Comparison of ENCODE assay signal across 16 cellular contexts in the genomic region with DNA sequence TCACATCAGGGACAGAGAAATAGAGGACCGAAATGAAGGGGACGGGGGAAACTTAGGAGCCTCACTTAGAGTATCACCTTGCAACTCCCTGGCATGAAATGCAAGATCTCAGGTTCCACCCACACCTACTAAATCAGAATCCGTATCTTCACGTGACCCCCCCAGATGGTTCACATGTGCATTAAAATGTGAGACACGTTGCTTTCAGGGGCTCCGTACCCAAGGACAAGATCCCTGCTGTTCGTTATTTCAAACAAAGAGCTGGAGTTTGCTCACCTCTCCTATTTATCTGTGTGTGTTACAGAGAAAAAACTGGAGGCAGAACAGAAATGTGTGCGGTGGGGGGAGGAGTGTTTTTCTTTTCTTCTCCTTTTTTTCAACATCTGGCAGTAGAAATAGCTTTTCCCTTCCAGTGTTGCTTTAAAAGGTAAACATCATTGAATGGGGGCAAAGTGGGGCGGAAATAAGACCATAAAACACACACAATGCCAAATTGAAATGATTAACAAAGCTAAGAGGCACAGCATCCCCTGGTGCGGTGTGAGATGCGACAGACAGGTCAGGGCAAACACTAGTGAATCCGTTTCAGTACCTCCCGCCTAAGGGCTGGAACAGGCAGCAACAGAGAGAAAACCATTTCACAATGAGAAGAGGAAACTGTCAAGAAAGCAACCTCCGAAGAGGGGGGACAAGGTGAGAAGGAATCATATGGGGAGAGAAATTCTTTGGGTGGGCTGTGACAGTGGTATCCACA.
A peak's percentile ranks its signal among the peaks of the same experiment; 100 is the strongest.
DNase-seq lines count a peak whose midpoint lies in the region; ATAC-seq, FAIRE-seq and TF ChIP-seq lines count a peak whose summit lies in the region.
"Had no signal": no experiment of that assay in that cellular context is flagged by ENCODE, and none has a peak within 500 bp of the region (broad histone marks: within the 10 kb centered on the region; RNA-seq: fewer than 3 reads in every experiment).

No MANE protein-coding gene starts in this region.

- no peak overlapping the region for H3K9ac ChIP-seq in keratinocyte (ENCODE audit: control insufficient read depth, extremely low read depth, insufficient read depth, low read length)

- no peak for ATAC-seq in activated T-helper 17 cell treated with anti-CD3 and anti-CD28 coated beads, Interleukin-2, amount 50 U/mL, for 72 hours (replicated peaks)
- ATAC-seq in stimulated activated naive CD8-positive, alpha-beta T cell treated with anti-CD3 and anti-CD28 coated beads, Interleukin-15, amount 100 ng/mL, for 72 hours, result no peak
- no peak for ATAC-seq in GM18907 (IDR thresholded peaks at IDR 0.05; ENCODE audit: unreplicated experiment)
- ATAC-seq: right cardiac atrium had no signal

- H3K9me3 ChIP-seq in Caco-2, result peaks cover 7% of the 10 kb centered on the region; the same call in 1 of the 2 replicates
- no peaks in the 10 kb centered on the region for H3K9me3 ChIP-seq in keratinocyte (ENCODE audit: control insufficient read depth, low read depth, low read length)
- H3K9me3 ChIP-seq: esophagus squamous epithelium, HAP-1 had no signal

- peak; percentile 80 for FAIRE-seq in keratinocyte (lab: Jason Lieb, UNC)
- FAIRE-seq: islet of Langerhans had no signal

- H3K4me3 ChIP-seq in Caco-2 (ENCODE audit: low read depth, low read length) (no peak overlapping the region), keratinocyte (ENCODE audit: control insufficient read depth in 2 of 3, extremely low read depth in 1 of 3, insufficient read depth in 2 of 3, low read depth in 1 of 3, low read length in 3 of 3) (no peak overlapping the region)
- H3K4me3 ChIP-seq: esophagus squamous epithelium, HAP-1 had no signal

- no peak overlapping the region for H3K27ac ChIP-seq in keratinocyte (ENCODE audit: control insufficient read depth, insufficient read depth, low read length)
- H3K27ac ChIP-seq: esophagus squamous epithelium had no signal

- H3K9me1 ChIP-seq in keratinocyte (ENCODE audit: control insufficient read depth, extremely low read depth, insufficient read depth, low read length), result no peaks in the 10 kb centered on the region

- H3K4me3 Mint-ChIP-seq in Caco-2 (ENCODE audit: unreplicated experiment), result no peak overlapping the region
- H3K4me3 Mint-ChIP-seq in activated T-helper 17 cell treated with anti-CD3 and anti-CD28 coated beads, Interleukin-2, amount 50 U/mL, for 72 hours, result no peak overlapping the region
- no peak overlapping the region for H3K4me3 Mint-ChIP-seq in stimulated activated naive CD8-positive, alpha-beta T cell treated with anti-CD3 and anti-CD28 coated beads, Interleukin-15, amount 100 ng/mL, for 72 hours
- H3K4me3 Mint-ChIP-seq: activated naive CD8-positive, alpha-beta T cell had no signal

- no peaks in the 10 kb centered on the region for H3K79me2 ChIP-seq in keratinocyte (ENCODE audit: control insufficient read depth, insufficient read depth, low read length)

- H3K36me3 Mint-ChIP-seq in Caco-2 (ENCODE audit: insufficient read depth, unreplicated experiment), result no peaks in the 10 kb centered on the region
- H3K36me3 Mint-ChIP-seq in activated T-helper 17 cell treated with anti-CD3 and anti-CD28 coated beads, Interleukin-2, amount 50 U/mL, for 72 hours (ENCODE audit: low read depth), result no peaks in the 10 kb centered on the region
- H3K36me3 Mint-ChIP-seq: activated naive CD8-positive, alpha-beta T cell had no signal

- peak overlapping the region; percentile 35 for H3K4me2 ChIP-seq in keratinocyte (ENCODE audit: control insufficient read depth, extremely low read depth, insufficient read depth, low read depth, low read length)

- H3K4me1 ChIP-seq in Caco-2 (no peaks in the 10 kb centered on the region), keratinocyte (ENCODE audit: control insufficient read depth, extremely low read depth, insufficient read depth, low read length) (peaks cover 15% of the 10 kb centered on the region)
- H3K4me1 ChIP-seq: HAP-1 had no signal

- BruUV-seq in Caco-2 (replicated peaks; lab: Mats Ljungman, UMichigan), result no TSS peak

- H4K20me1 ChIP-seq in keratinocyte (ENCODE audit: control insufficient read depth, extremely low read depth, insufficient read depth, low read length), result no peaks in the 10 kb centered on the region

- no peaks in the 10 kb centered on the region; the same call in 1 of the 2 replicates for H3K36me3 ChIP-seq in Caco-2 (ENCODE audit: control insufficient read depth, insufficient read depth, low read length)
- no peaks in the 10 kb centered on the region for H3K36me3 ChIP-seq in keratinocyte (ENCODE audit: control insufficient read depth in 2 of 2, extremely low read depth in 1 of 2, insufficient read depth in 2 of 2, low read length in 2 of 2)
- H3K36me3 ChIP-seq: esophagus squamous epithelium, HAP-1 had no signal

- POLR2A ChIA-PET in Caco-2 (lab: Charles Lee), result no interaction called here

- no peaks in the 10 kb centered on the region for H3K27me3 ChIP-seq in Caco-2 (replicated peaks; ENCODE audit: control insufficient read depth, insufficient read depth, low read length)
- peaks cover 4% of the 10 kb centered on the region for H3K27me3 ChIP-seq in keratinocyte (ENCODE audit: control insufficient read depth, extremely low read depth, insufficient read depth, low read length)

- peaks cover 20% of the 10 kb centered on the region for H3K9me3 Mint-ChIP-seq in Caco-2 (ENCODE audit: unreplicated experiment)
- peaks cover 10% of the 10 kb centered on the region for H3K9me3 Mint-ChIP-seq in activated T-helper 17 cell treated with anti-CD3 and anti-CD28 coated beads, Interleukin-2, amount 50 U/mL, for 72 hours
- H3K9me3 Mint-ChIP-seq in stimulated activated naive CD8-positive, alpha-beta T cell treated with anti-CD3 and anti-CD28 coated beads, Interleukin-15, amount 100 ng/mL, for 72 hours, result peaks cover 9 to 13% of the 10 kb centered on the region in 2 donors

- H3K27ac Mint-ChIP-seq in Caco-2 (ENCODE audit: unreplicated experiment), result peak overlapping the region; percentile 36
- H3K27ac Mint-ChIP-seq in activated T-helper 17 cell treated with anti-CD3 and anti-CD28 coated beads, Interleukin-2, amount 50 U/mL, for 72 hours, result no peak overlapping the region
- H3K27ac Mint-ChIP-seq in stimulated activated naive CD8-positive, alpha-beta T cell treated with anti-CD3 and anti-CD28 coated beads, Interleukin-15, amount 100 ng/mL, for 72 hours, result no peak overlapping the region
- H3K27ac Mint-ChIP-seq: activated naive CD8-positive, alpha-beta T cell had no signal

- no peaks in the 10 kb centered on the region for H3K4me1 Mint-ChIP-seq in Caco-2 (ENCODE audit: low read depth, unreplicated experiment)
- no peaks in the 10 kb centered on the region for H3K4me1 Mint-ChIP-seq in activated T-helper 17 cell treated with anti-CD3 and anti-CD28 coated beads, Interleukin-2, amount 50 U/mL, for 72 hours
- H3K4me1 Mint-ChIP-seq in stimulated activated naive CD8-positive, alpha-beta T cell treated with anti-CD3 and anti-CD28 coated beads, Interleukin-15, amount 100 ng/mL, for 72 hours, result no peaks in the 10 kb centered on the region

- H2AFZ ChIP-seq in keratinocyte (ENCODE audit: control insufficient read depth, low read length), result no peak overlapping the region

- no peaks in the 10 kb centered on the region for H3K27me3 Mint-ChIP-seq in Caco-2 (ENCODE audit: insufficient read depth, unreplicated experiment)
- peaks cover 11% of the 10 kb centered on the region for H3K27me3 Mint-ChIP-seq in activated T-helper 17 cell treated with anti-CD3 and anti-CD28 coated beads, Interleukin-2, amount 50 U/mL, for 72 hours
- peaks cover 41% of the 10 kb centered on the region for H3K27me3 Mint-ChIP-seq in stimulated activated naive CD8-positive, alpha-beta T cell treated with anti-CD3 and anti-CD28 coated beads, Interleukin-15, amount 100 ng/mL, for 72 hours

- TF ChIP-seq CTCF in Caco-2 (IDR thresholded peaks at IDR 0.05; ENCODE audit: insufficient read depth in 1 of 2, low read depth in 1 of 2, low read length in 1 of 2, severe bottlenecking in 1 of 2, unreplicated experiment in 1 of 2) (no peak), keratinocyte (optimal IDR thresholded peaks at IDR 0.05 in 1 of 3, IDR thresholded peaks at IDR 0.05 in 1 of 3, conservative IDR thresholded peaks at IDR 0.05 in 1 of 3; ENCODE audit: extremely low read depth in 1 of 3, insufficient read depth in 2 of 3, low read length in 3 of 3) (peak in 1 of 3 experiments; percentile 10)

- no peak for DNase-seq in Caco-2
- peak; percentile 56 for DNase-seq in NCI-H128 (lab: John Stamatoyannopoulos, UW; ENCODE audit: unreplicated experiment)
- DNase-seq in NCI-H345 (lab: John Stamatoyannopoulos, UW), result peak; percentile 91
- DNase-seq in keratinocyte (ENCODE audit: low read depth, low spot score), result no peak
- DNase-seq in stimulated activated naive CD8-positive, alpha-beta T cell treated with anti-CD3 and anti-CD28 coated beads, Interleukin-15, amount 100 ng/mL, for 72 hours, result no peak
- DNase-seq in cerebellum (ENCODE audit: low spot score), result no peak
- DNase-seq: activated CD4-positive, alpha-beta T cell treated with anti-CD3 and anti-CD28 coated beads, Interleukin-2, amount 50 U/mL, for 4 hours; activated T-cell treated with anti-CD3 and anti-CD28 coated beads, Interleukin-2, amount 50 U/mL, for 48 hours; esophagus squamous epithelium; NCI-H526 treated with DMSO at 0.1 percent for 48 hours; right cardiac atrium had no signal

- CTCF ChIA-PET in Caco-2 (lab: Charles Lee), result interaction anchor here (0.5 kb wide), 1 partner anchor 23 kb away, joined by 3 read pairs; no protein-coding TSS in a partner anchor

- intact Hi-C loops in Caco-2 (cut with micrococcal nuclease; ENCODE audit: unreplicated experiment), result no loop called here

- dilution Hi-C loops in keratinocyte (cut with MboI; ENCODE audit: extremely low pct_ligation_motif_present, low sequenced_read_pairs), result no loop called here

Comparison
In these comparisons a context has a peak if more than half of its experiments do, and no peak if none do; other contexts are left out.
1. DNase-seq: peak in NCI-H128 (single experiment) and NCI-H345 (single experiment); none in Caco-2 (0 of 2), keratinocyte (single experiment), stimulated activated naive CD8-positive, alpha-beta T cell treated with anti-CD3 and anti-CD28 coated beads, Interleukin-15, amount 100 ng/mL, for 72 hours (0 of 2) and cerebellum (single experiment).